Comparison of ENCODE assay signal across 13 cellular contexts in the genomic region with DNA sequence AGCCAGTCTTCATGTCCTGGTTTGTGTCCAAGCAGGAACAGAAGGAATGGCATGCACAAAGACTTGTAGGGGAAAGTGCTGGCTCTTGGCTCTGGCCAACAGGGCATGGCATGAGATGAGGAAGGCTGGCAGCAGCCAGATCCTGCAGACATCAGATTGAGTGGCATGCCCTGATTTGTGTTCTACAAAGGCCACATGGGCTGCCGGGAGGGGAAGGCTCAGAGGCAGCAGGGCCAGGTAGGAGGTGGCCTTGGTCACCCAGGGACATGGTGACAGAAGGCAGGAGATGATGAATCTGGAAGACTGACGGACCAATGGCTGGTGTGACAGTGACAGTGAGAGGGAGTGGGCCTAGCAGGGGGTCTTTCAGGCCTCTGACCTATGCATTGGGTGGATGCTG. TPM values are rescaled to one million over a fixed set of nuclear protein-coding genes. Genes with fewer than 3 reads are reported as not detected.
DNase-seq lines count a peak whose midpoint lies in the region; ATAC-seq and TF ChIP-seq lines count a peak whose summit lies in the region.
"Had no signal": no experiment of that assay in that cellular context is flagged by ENCODE, and none has a peak within 500 bp of the region (broad histone marks: within the 10 kb centered on the region; RNA-seq: fewer than 3 reads in every experiment).

No MANE protein-coding gene starts in this region.

- intact Hi-C loops in activated naive CD4-positive, alpha-beta T cell treated with anti-CD3 and anti-CD28 coated beads for 36 hours (cut with micrococcal nuclease) = no loop called here
- intact Hi-C loops in naive thymus-derived CD4-positive, alpha-beta T cell (cut with micrococcal nuclease) = no loop called here

- H3K27ac Mint-ChIP-seq in activated naive CD4-positive, alpha-beta T cell treated with anti-CD3 and anti-CD28 coated beads, Interleukin-2, amount 10 ng/mL, durations not matched to agents 7 days and 5 days = peak overlapping the region; percentile 64
- no peak overlapping the region for H3K27ac Mint-ChIP-seq in activated naive CD4-positive, alpha-beta T cell treated with anti-CD3 and anti-CD28 coated beads for 36 hours
- peak overlapping the region; percentile 45 for H3K27ac Mint-ChIP-seq in activated T-helper 17 cell treated with anti-CD3 and anti-CD28 coated beads, Interleukin-2, amount 50 U/mL, for 72 hours
- H3K27ac Mint-ChIP-seq in naive thymus-derived CD4-positive, alpha-beta T cell = peak overlapping the region; percentile 33 to 91 (median 85)
- peak overlapping the region; percentile 66 for H3K27ac Mint-ChIP-seq in type B pancreatic cell

- H3K36me3 ChIP-seq in naive thymus-derived CD4-positive, alpha-beta T cell (ENCODE audit: control insufficient read depth in 2 of 3, insufficient read depth in 3 of 3, low read length in 3 of 3) = no peaks in the 10 kb centered on the region
- H3K36me3 ChIP-seq: Peyer's patch had no signal

- ATAC-seq in activated T-helper 17 cell treated with anti-CD3 and anti-CD28 coated beads, Interleukin-2, amount 50 U/mL, for 72 hours (replicated peaks) = no peak
- ATAC-seq in naive thymus-derived CD4-positive, alpha-beta T cell = no peak
- ATAC-seq in HG03139 (IDR thresholded peaks at IDR 0.05; ENCODE audit: unreplicated experiment) = no peak

- POLR2A ChIA-PET in naive thymus-derived CD4-positive, alpha-beta T cell (lab: Charles Lee) = no interaction called here

- H3K9me3 ChIP-seq in naive thymus-derived CD4-positive, alpha-beta T cell (ENCODE audit: control insufficient read depth in 2 of 3, low read length in 3 of 3) = no peaks in the 10 kb centered on the region
- H3K9me3 ChIP-seq: Peyer's patch had no signal

- peaks cover 21% of the 10 kb centered on the region for H3K27me3 Mint-ChIP-seq in activated naive CD4-positive, alpha-beta T cell treated with anti-CD3 and anti-CD28 coated beads, Interleukin-2, amount 10 ng/mL, durations not matched to agents 7 days and 5 days
- H3K27me3 Mint-ChIP-seq in activated naive CD4-positive, alpha-beta T cell treated with anti-CD3 and anti-CD28 coated beads for 36 hours (ENCODE audit: low read depth) = no peaks in the 10 kb centered on the region
- H3K27me3 Mint-ChIP-seq in activated T-helper 17 cell treated with anti-CD3 and anti-CD28 coated beads, Interleukin-2, amount 50 U/mL, for 72 hours = no peaks in the 10 kb centered on the region
- H3K27me3 Mint-ChIP-seq in naive thymus-derived CD4-positive, alpha-beta T cell = no peaks in the 10 kb centered on the region
- peaks cover 4% of the 10 kb centered on the region for H3K27me3 Mint-ChIP-seq in type B pancreatic cell

- no peak for TF ChIP-seq CTCF in type B pancreatic cell (conservative IDR thresholded peaks at IDR 0.05)

- H3K27me3 ChIP-seq in naive thymus-derived CD4-positive, alpha-beta T cell (ENCODE audit: control insufficient read depth in 2 of 2, insufficient read depth in 2 of 2, low read length in 2 of 2) = no peaks in the 10 kb centered on the region
- H3K27me3 ChIP-seq: Peyer's patch had no signal

- no peak overlapping the region for H3K4me3 Mint-ChIP-seq in activated naive CD4-positive, alpha-beta T cell treated with anti-CD3 and anti-CD28 coated beads, Interleukin-2, amount 10 ng/mL, durations not matched to agents 7 days and 5 days
- no peak overlapping the region for H3K4me3 Mint-ChIP-seq in activated naive CD4-positive, alpha-beta T cell treated with anti-CD3 and anti-CD28 coated beads for 36 hours
- no peak overlapping the region for H3K4me3 Mint-ChIP-seq in activated T-helper 17 cell treated with anti-CD3 and anti-CD28 coated beads, Interleukin-2, amount 50 U/mL, for 72 hours
- peak overlapping the region in 3 of 10 donors; percentile 21 to 43 (median 36) for H3K4me3 Mint-ChIP-seq in naive thymus-derived CD4-positive, alpha-beta T cell
- H3K4me3 Mint-ChIP-seq in type B pancreatic cell = no peak overlapping the region

- H3K36me3 Mint-ChIP-seq in activated naive CD4-positive, alpha-beta T cell treated with anti-CD3 and anti-CD28 coated beads, Interleukin-2, amount 10 ng/mL, durations not matched to agents 7 days and 5 days = peaks cover 13% of the 10 kb centered on the region
- H3K36me3 Mint-ChIP-seq in activated naive CD4-positive, alpha-beta T cell treated with anti-CD3 and anti-CD28 coated beads for 36 hours (ENCODE audit: low read depth) = no peaks in the 10 kb centered on the region
- H3K36me3 Mint-ChIP-seq in activated T-helper 17 cell treated with anti-CD3 and anti-CD28 coated beads, Interleukin-2, amount 50 U/mL, for 72 hours (ENCODE audit: low read depth) = no peaks in the 10 kb centered on the region
- H3K36me3 Mint-ChIP-seq in naive thymus-derived CD4-positive, alpha-beta T cell = peaks cover 0 to 9% (median 0%) of the 10 kb centered on the region in 5 donors
- H3K36me3 Mint-ChIP-seq in type B pancreatic cell = no peaks in the 10 kb centered on the region

- peaks cover 2% of the 10 kb centered on the region for H3K9me3 Mint-ChIP-seq in activated naive CD4-positive, alpha-beta T cell treated with anti-CD3 and anti-CD28 coated beads, Interleukin-2, amount 10 ng/mL, durations not matched to agents 7 days and 5 days
- no peaks in the 10 kb centered on the region for H3K9me3 Mint-ChIP-seq in activated naive CD4-positive, alpha-beta T cell treated with anti-CD3 and anti-CD28 coated beads for 36 hours
- no peaks in the 10 kb centered on the region for H3K9me3 Mint-ChIP-seq in activated T-helper 17 cell treated with anti-CD3 and anti-CD28 coated beads, Interleukin-2, amount 50 U/mL, for 72 hours
- H3K9me3 Mint-ChIP-seq in naive thymus-derived CD4-positive, alpha-beta T cell = peaks cover 0 to 3% (median 0%) of the 10 kb centered on the region in 11 donors
- no peaks in the 10 kb centered on the region for H3K9me3 Mint-ChIP-seq in type B pancreatic cell

- H3K27ac ChIP-seq in naive thymus-derived CD4-positive, alpha-beta T cell (ENCODE audit: low read depth, low read length) = no peak overlapping the region

- peaks cover 49% of the 10 kb centered on the region for H3K4me1 Mint-ChIP-seq in activated naive CD4-positive, alpha-beta T cell treated with anti-CD3 and anti-CD28 coated beads, Interleukin-2, amount 10 ng/mL, durations not matched to agents 7 days and 5 days
- H3K4me1 Mint-ChIP-seq in activated naive CD4-positive, alpha-beta T cell treated with anti-CD3 and anti-CD28 coated beads for 36 hours (ENCODE audit: low read depth) = peaks cover 39% of the 10 kb centered on the region
- H3K4me1 Mint-ChIP-seq in activated T-helper 17 cell treated with anti-CD3 and anti-CD28 coated beads, Interleukin-2, amount 50 U/mL, for 72 hours = peaks cover 44% of the 10 kb centered on the region
- peaks cover 38 to 61% (median 52%) of the 10 kb centered on the region in 7 donors for H3K4me1 Mint-ChIP-seq in naive thymus-derived CD4-positive, alpha-beta T cell
- H3K4me1 Mint-ChIP-seq in type B pancreatic cell (ENCODE audit: unreplicated experiment) = peaks cover 18% of the 10 kb centered on the region

- H3K4me1 ChIP-seq in naive thymus-derived CD4-positive, alpha-beta T cell (ENCODE audit: control insufficient read depth in 2 of 2, insufficient read depth in 2 of 2, low read length in 2 of 2) = peaks cover 39 to 42% of the 10 kb centered on the region in 2 donors

- CTCF ChIA-PET in activated naive CD4-positive, alpha-beta T cell treated with anti-CD3 and anti-CD28 coated beads, Interleukin-2, amount 10 ng/mL, durations not matched to agents 7 days and 5 days (lab: Charles Lee) = no interaction called here
- CTCF ChIA-PET in activated naive CD4-positive, alpha-beta T cell treated with anti-CD3 and anti-CD28 coated beads for 36 hours (lab: Charles Lee) = interaction anchor here (1.3 kb wide), 1 partner anchor 173 kb away, joined by 3 read pairs; no protein-coding TSS in a partner anchor
- CTCF ChIA-PET in naive thymus-derived CD4-positive, alpha-beta T cell (lab: Charles Lee) = no interaction called here

- DNase-seq in activated naive CD4-positive, alpha-beta T cell treated with anti-CD3 and anti-CD28 coated beads, Interleukin-2, amount 10 ng/mL, durations not matched to agents 7 days and 5 days = no peak
- no peak for DNase-seq in activated naive CD4-positive, alpha-beta T cell treated with anti-CD3 and anti-CD28 coated beads for 36 hours
- DNase-seq in naive thymus-derived CD4-positive, alpha-beta T cell = no peak
- no peak for DNase-seq in type B pancreatic cell (ENCODE audit: extremely low spot score, unreplicated experiment)
- DNase-seq in activated T-cell treated with anti-CD3 and anti-CD28 coated beads, Interleukin-2, amount 50 U/mL, for 1 hour = no peak
- DNase-seq in stimulated activated CD4-positive, alpha-beta T cell treated with anti-CD3 and anti-CD28 coated beads, Interleukin-12 subunit alpha, Interleukin-12 subunit beta, amount 100 ng/mL, for 4 hours = no peak
- DNase-seq: NCI-H1105 treated with DMSO at 0.1 percent for 48 hours, NCI-H2171 treated with DMSO at 0.1 percent for 48 hours, NCI-H510A, SHP77 had no signal

- H3K4me3 ChIP-seq in naive thymus-derived CD4-positive, alpha-beta T cell (ENCODE audit: low read length) = no peak overlapping the region
- H3K4me3 ChIP-seq: Peyer's patch had no signal

RNA-seq across cellular contexts. Expression of gene SMPD3, which starts 33.7 kb away (rescaled TPM):
- total RNA-seq in activated naive CD4-positive, alpha-beta T cell treated with anti-CD3 and anti-CD28 coated beads for 36 hours = under 1 TPM; 0.40 to 0.67 TPM
- total RNA-seq in activated T-helper 17 cell treated with anti-CD3 and anti-CD28 coated beads, Interleukin-2, amount 50 U/mL, for 72 hours = under 1 TPM; 0.19 to 0.45 TPM
- total RNA-seq in naive thymus-derived CD4-positive, alpha-beta T cell = 1 to 10 TPM in 3 of 5 experiments, under 1 TPM in 2; 0.57 to 6.1 (median 1.8) TPM
- polyA plus RNA-seq in naive thymus-derived CD4-positive, alpha-beta T cell = 1 to 10 TPM in 1 of 2 donors, under 1 TPM in 1; 0.32 to 1.8 TPM
- 4.5 and 9.8 TPM in 2 replicates for total RNA-seq in type B pancreatic cell (ENCODE audit: low replicate concordance)
